ENCODE assay signal across 4 cellular contexts in genomic region chr19:46533085-46534081, GRCh38.
A peak's percentile ranks its signal among the peaks of the same experiment; 100 is the strongest.
TF ChIP-seq lines count a peak whose summit lies in the region.

No MANE protein-coding gene starts in this region.

TF ChIP-seq in SK-N-SH, 30 proteins besides CTCF, POLR2A, EP300 and RAD21:
- no peak for TF ChIP-seq USF2 (IDR thresholded peaks at IDR 0.05; ENCODE audit: borderline replicate concordance, low read depth, low read length)
- no peak for TF ChIP-seq SIN3A (IDR thresholded peaks at IDR 0.05; ENCODE audit: borderline replicate concordance, low read depth, low read length)
- TF ChIP-seq, protein P1, sequence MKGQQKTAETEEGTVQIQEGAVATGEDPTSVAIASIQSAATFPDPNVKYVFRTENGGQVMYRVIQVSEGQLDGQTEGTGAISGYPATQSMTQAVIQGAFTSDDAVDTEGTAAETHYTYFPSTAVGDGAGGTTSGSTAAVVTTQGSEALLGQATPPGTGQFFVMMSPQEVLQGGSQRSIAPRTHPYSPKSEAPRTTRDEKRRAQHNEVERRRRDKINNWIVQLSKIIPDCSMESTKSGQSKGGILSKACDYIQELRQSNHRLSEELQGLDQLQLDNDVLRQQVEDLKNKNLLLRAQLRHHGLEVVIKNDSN (IDR thresholded peaks at IDR 0.05; ENCODE audit: borderline replicate concordance, low read depth), result no peak
- no peak for TF ChIP-seq FOXJ3 (CRISPR knock-in tag; IDR thresholded peaks at IDR 0.05)

TF ChIP-seq in SK-N-SH treated with all-trans-retinoic acid at 6 μM for 48 hours, 23 proteins besides CTCF, POLR2A, EP300 and RAD21 (continues in another document):
- no peak for TF ChIP-seq TCF4 (CRISPR knock-in tag; IDR thresholded peaks at IDR 0.05; ENCODE audit: borderline replicate concordance)
- no peak for TF ChIP-seq ESRRG (CRISPR knock-in tag; IDR thresholded peaks at IDR 0.05)
- TF ChIP-seq CSRNP3 (CRISPR knock-in tag; IDR thresholded peaks at IDR 0.05), result no peak
- no peak for TF ChIP-seq CSDC2 (CRISPR knock-in tag; IDR thresholded peaks at IDR 0.05)
- no peak for TF ChIP-seq ARNTL (CRISPR knock-in tag; IDR thresholded peaks at IDR 0.05; ENCODE audit: borderline replicate concordance, low read depth)
- TF ChIP-seq PATZ1 (CRISPR knock-in tag; IDR thresholded peaks at IDR 0.05; ENCODE audit: borderline replicate concordance), result no peak
- TF ChIP-seq TSHZ2 (CRISPR knock-in tag; IDR thresholded peaks at IDR 0.05), result no peak
- TF ChIP-seq RARB (CRISPR knock-in tag; IDR thresholded peaks at IDR 0.05), result no peak
- TF ChIP-seq ZFP3 (CRISPR knock-in tag; IDR thresholded peaks at IDR 0.05), result no peak
- TF ChIP-seq ZFP30 (CRISPR knock-in tag; IDR thresholded peaks at IDR 0.05), result no peak

TF ChIP-seq in GM12878, 131 proteins besides CTCF, POLR2A, EP300 and RAD21:
- TF ChIP-seq JUNB (IDR thresholded peaks at IDR 0.05), result no peak
- no peak for TF ChIP-seq STAT3 (IDR thresholded peaks at IDR 0.05; ENCODE audit: low read depth, low read length)
- TF ChIP-seq CBFB (IDR thresholded peaks at IDR 0.05; ENCODE audit: low read depth), result no peak
- 0 out of 2 replicates have a peak, but pooled peaks have one; percentile 27 for TF ChIP-seq BMI1 (IDR thresholded peaks at IDR 0.05; ENCODE audit: borderline replicate concordance)
- TF ChIP-seq NBN (IDR thresholded peaks at IDR 0.05), result no peak
- TF ChIP-seq ZBED1 (IDR thresholded peaks at IDR 0.05; ENCODE audit: borderline replicate concordance), result no peak
- TF ChIP-seq TAF1 (IDR thresholded peaks at IDR 0.05; ENCODE audit: borderline replicate concordance, low read depth, low read length), result no peak
- no peak for TF ChIP-seq EZH2 (IDR thresholded peaks at IDR 0.05; ENCODE audit: borderline replicate concordance, control insufficient read depth, low read depth, low read length)

TF ChIP-seq in HepG2, 621 proteins besides CTCF, POLR2A, EP300 and RAD21:
- no peak for TF ChIP-seq TBL1XR1 (IDR thresholded peaks at IDR 0.05; ENCODE audit: borderline replicate concordance, low read length, partially characterized antibody)
- peak; percentile 29; the same call in 1 of the 2 replicates for TF ChIP-seq RFX1 (IDR thresholded peaks at IDR 0.05)
- no peak for TF ChIP-seq DR1 (CRISPR knock-in tag; IDR thresholded peaks at IDR 0.05)
